8 cellular contexts compared by ENCODE assay signal in the genomic region with DNA sequence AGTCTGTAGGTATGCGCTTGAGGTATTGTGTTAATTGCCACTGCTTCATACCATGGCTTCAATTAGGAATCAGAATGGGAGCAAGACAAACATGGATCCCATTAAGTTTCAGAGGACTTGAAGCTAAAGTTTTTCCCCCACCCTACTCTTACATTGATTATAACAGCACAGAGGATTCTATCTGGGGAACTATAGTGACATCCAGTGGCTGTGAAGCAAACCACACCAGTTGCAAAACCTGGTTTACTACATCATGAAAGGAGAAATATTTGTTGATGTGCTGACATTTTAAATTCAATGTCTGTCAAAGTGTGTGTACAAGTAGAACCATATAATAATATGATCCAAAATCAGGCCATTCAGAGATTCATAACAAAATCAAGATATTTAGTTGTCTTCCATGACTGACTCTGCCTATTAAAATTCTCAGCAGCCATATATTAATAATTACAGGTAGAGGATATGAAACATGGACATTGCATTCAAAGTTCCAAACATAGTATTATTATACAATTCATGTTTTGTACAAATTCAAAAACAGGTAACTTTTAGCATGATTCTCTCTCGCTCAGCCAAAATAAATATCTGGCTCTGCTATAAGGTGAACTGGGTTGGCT.
DNase-seq lines count a peak whose midpoint lies in the region; ATAC-seq, FAIRE-seq and TF ChIP-seq lines count a peak whose summit lies in the region.

No MANE protein-coding gene starts in this region.

- no peaks in the 10 kb centered on the region for H3K4me1 ChIP-seq in hepatocyte (ENCODE audit: insufficient read depth)

- no peaks in the 10 kb centered on the region for H3K27me3 ChIP-seq in hepatocyte

- no peak overlapping the region for H2AFZ ChIP-seq in hepatocyte

- no peaks in the 10 kb centered on the region for H3K9me3 ChIP-seq in hepatocyte (ENCODE audit: low read depth)

- no peaks in the 10 kb centered on the region for H4K20me1 ChIP-seq in hepatocyte (ENCODE audit: insufficient read depth, poor library complexity, severe bottlenecking)

- ATAC-seq in HG02623 (IDR thresholded peaks at IDR 0.05; ENCODE audit: unreplicated experiment), result peak; percentile 58

- H3K4me3 ChIP-seq in hepatocyte, result no peak overlapping the region

- 91% methylated on average over 2 of the region's 2 CpGs for whole genome bisulfite sequencing in hepatocyte (ENCODE audit: low lambda C conversion rate, missing lambda C conversion rate)

- H3K4me2 ChIP-seq in hepatocyte, result no peak overlapping the region

- no peaks in the 10 kb centered on the region for H3K36me3 ChIP-seq in hepatocyte (replicated peaks; ENCODE audit: insufficient read depth, low read depth)

- no peaks in the 10 kb centered on the region for H3K9me2 ChIP-seq in hepatocyte (replicated peaks; ENCODE audit: insufficient read depth)

- no peak for FAIRE-seq in urothelium cell line (lab: Jason Lieb, UNC)

- TF ChIP-seq CTCF in GM12872 (IDR thresholded peaks at IDR 0.05; ENCODE audit: insufficient read depth, low read depth, low read length), result peak; percentile 56
- peak; percentile 78 for TF ChIP-seq CTCF in hepatocyte (IDR thresholded peaks at IDR 0.05; ENCODE audit: poor library complexity)

- no peak overlapping the region for H3K27ac ChIP-seq in hepatocyte

- DNase-seq in NCI-H1694 (lab: John Stamatoyannopoulos, UW), result peak; percentile 38
- DNase-seq in amniotic epithelial cell (ENCODE audit: low read depth), result peak; percentile 27
- peak; percentile 56 for DNase-seq in hepatocyte (ENCODE audit: low spot score)
- peak; percentile 45 for DNase-seq in urothelium cell line (ENCODE audit: low spot score)
- DNase-seq in effector CD4-positive, alpha-beta T cell, result no peak
- DNase-seq in stimulated activated CD4-positive, alpha-beta T cell treated with anti-CD3 and anti-CD28 coated beads, Interleukin-15, amount 100 ng/mL, for 24 hours, result no peak

- H3K79me2 ChIP-seq in hepatocyte, result no peaks in the 10 kb centered on the region

Comparison
In these comparisons a context has a peak if more than half of its experiments do, and no peak if none do; other contexts are left out.
1. DNase-seq: peak in NCI-H1694 (single experiment), amniotic epithelial cell (single experiment), hepatocyte (single experiment) and urothelium cell line (single experiment); none in effector CD4-positive, alpha-beta T cell (single experiment) and stimulated activated CD4-positive, alpha-beta T cell treated with anti-CD3 and anti-CD28 coated beads, Interleukin-15, amount 100 ng/mL, for 24 hours (single experiment).